ENCODE assay signal across 9 cellular contexts in genomic region chr7:64183126-64183742, GRCh38. TPM values are rescaled to one million over a fixed set of nuclear protein-coding genes. Genes with fewer than 3 reads are reported as not detected.
DNase-seq lines count a peak whose midpoint lies in the region; ATAC-seq and TF ChIP-seq lines count a peak whose summit lies in the region.
"Had no signal": no experiment of that assay in that cellular context is flagged by ENCODE, and none has a peak within 500 bp of the region (broad histone marks: within the 10 kb centered on the region; RNA-seq: fewer than 3 reads in every experiment).

No MANE protein-coding gene starts in this region.

- no peaks in the 10 kb centered on the region for H3K4me1 ChIP-seq in smooth muscle cell (ENCODE audit: low read depth)

- ATAC-seq in GM21526 (IDR thresholded peaks at IDR 0.05; ENCODE audit: low FRiP score, unreplicated experiment) (no peak), HG03520 (IDR thresholded peaks at IDR 0.05; ENCODE audit: unreplicated experiment) (no peak)

- TF ChIP-seq CTCF in GM12872 (IDR thresholded peaks at IDR 0.05; ENCODE audit: insufficient read depth, low read depth, low read length) (peak; percentile 60), dorsolateral prefrontal cortex (IDR thresholded peaks at IDR 0.05 in 54 of 56, conservative IDR thresholded peaks at IDR 0.05 in 2 of 56; ENCODE audit: low read depth in 1 of 56, partially characterized antibody in 56 of 56) (peak; percentile 43 to 88 (median 77)), smooth muscle cell (IDR thresholded peaks at IDR 0.05; ENCODE audit: borderline replicate concordance, insufficient read depth, poor library complexity, severe bottlenecking) (peak; percentile 13)

- no peaks in the 10 kb centered on the region for H3K36me3 ChIP-seq in smooth muscle cell (ENCODE audit: low read depth)

- 84% methylated on average over 22 of the region's 31 CpGs for WGBS in smooth muscle cell (ENCODE audit: low lambda C conversion rate)

- H3K79me2 ChIP-seq in smooth muscle cell (ENCODE audit: low read depth): no peaks in the 10 kb centered on the region

- no peak overlapping the region for H3K4me2 ChIP-seq in smooth muscle cell

- no peaks in the 10 kb centered on the region for H3F3A ChIP-seq in smooth muscle cell (ENCODE audit: low read depth)

- H4K20me1 ChIP-seq in smooth muscle cell (ENCODE audit: low read depth): no peaks in the 10 kb centered on the region

- H3K4me3 ChIP-seq in dorsolateral prefrontal cortex (peak overlapping the region in 1 of 59 donors; percentile 23), smooth muscle cell (no peak overlapping the region)

- intact Hi-C loops in dorsolateral prefrontal cortex (cut with DNase I): loop anchor here (2.0 to 10.0 kb wide), 2 partner anchors 122 to 436 kb away; no protein-coding TSS in a partner anchor

- H2AFZ ChIP-seq in smooth muscle cell (ENCODE audit: low read depth): no peak overlapping the region

- H3K9me3 ChIP-seq in smooth muscle cell (replicated peaks; ENCODE audit: low read depth): no peaks in the 10 kb centered on the region

- DNase-seq in T-helper 9 cell (peak; percentile 49), dorsolateral prefrontal cortex (peak in 2 of 10 donors; percentile 38 to 41), smooth muscle cell (lab: John Stamatoyannopoulos, UW; ENCODE audit: unreplicated experiment) (no peak), LoVo (ENCODE audit: low spot score) (no peak), KG1 (lab: John Stamatoyannopoulos, UW) (no peak)

- H3K27me3 ChIP-seq in dorsolateral prefrontal cortex: peaks cover 0 to 45% (median 16%) of the 10 kb centered on the region in 45 donors
- no peaks in the 10 kb centered on the region for H3K27me3 ChIP-seq in smooth muscle cell (ENCODE audit: low read depth)

- H3K27ac ChIP-seq in dorsolateral prefrontal cortex: no peak overlapping the region
- no peak overlapping the region for H3K27ac ChIP-seq in smooth muscle cell (ENCODE audit: low read depth)

- H3K9ac ChIP-seq in smooth muscle cell (ENCODE audit: low read depth): no peak overlapping the region

RNA-seq across cellular contexts. Expression of gene ZNF735, which starts 23.8 kb away (rescaled TPM):
- total RNA-seq in dorsolateral prefrontal cortex (under 1 TPM in 1 of 120 experiments, not detected in 119; 0.51 TPM), smooth muscle cell (not detected in 2 replicates)
- polyA plus RNA-seq in smooth muscle cell: not detected in 2 replicates
- total RNA-seq: dermis microvascular lymphatic vessel endothelial cell had no signal

RNA-seq across cellular contexts. Expression of gene ZNF679, which starts 45.0 kb away (rescaled TPM):
- not detected for total RNA-seq in dorsolateral prefrontal cortex
- total RNA-seq in smooth muscle cell: not detected in 2 replicates
- polyA plus RNA-seq in smooth muscle cell: not detected in 2 replicates
- total RNA-seq: dermis microvascular lymphatic vessel endothelial cell had no signal

Comparison
In these comparisons a context has a peak if more than half of its experiments do, and no peak if none do; other contexts are left out.
1. CTCF ChIP-seq: peak in every context shown above with its lines; median percentile 77 in dorsolateral prefrontal cortex; 60 in GM12872; 13 in smooth muscle cell.